ENCODE assay signal across 32 cellular contexts in the genomic region with DNA sequence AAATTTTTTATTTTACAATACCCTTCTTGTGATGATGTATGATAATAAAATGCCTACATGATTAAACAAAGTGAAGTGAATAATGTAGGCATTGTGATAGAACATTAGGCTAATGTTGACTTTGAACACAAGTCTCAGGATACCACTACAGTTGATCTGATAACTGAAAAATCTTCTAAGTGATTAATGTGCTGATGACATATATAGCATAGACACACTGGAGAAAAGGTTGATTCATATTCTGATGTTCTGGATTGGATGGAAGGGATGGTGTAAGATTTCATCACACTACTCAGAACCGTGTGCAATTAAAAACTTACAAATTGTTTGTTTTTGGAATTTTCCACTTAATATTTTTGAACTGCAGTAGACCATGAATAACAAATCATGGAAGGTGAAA.
DNase-seq lines count a peak whose midpoint lies in the region; ATAC-seq and TF ChIP-seq lines count a peak whose summit lies in the region.
"Had no signal": no experiment of that assay in that cellular context is flagged by ENCODE, and none has a peak within 500 bp of the region (broad histone marks: within the 10 kb centered on the region; RNA-seq: fewer than 3 reads in every experiment).

No MANE protein-coding gene starts in this region.

- no peaks in the 10 kb centered on the region for H3K36me3 ChIP-seq in PC-3 (ENCODE audit: low read depth, low read length)
- H3K36me3 ChIP-seq in neuronal stem cell (replicated peaks in 1 of 2; ENCODE audit: control insufficient read depth in 2 of 2, insufficient read depth in 2 of 2, low read length in 2 of 2) = no peaks in the 10 kb centered on the region
- H3K36me3 ChIP-seq: BE2C; BLaER1; BLaER1 treated with 17β-estradiol and CSF1 and Interleukin-3, amounts not matched to agents 10 nM and 100 nM had no signal

- H3K79me1 ChIP-seq in neuronal stem cell (ENCODE audit: low read depth, low read length) = no peaks in the 10 kb centered on the region

- H2AFZ ChIP-seq in PC-3 (ENCODE audit: low read length) = no peak overlapping the region
- no peak overlapping the region for H2AFZ ChIP-seq in neuronal stem cell (ENCODE audit: low read length)

- H3K4me3 ChIP-seq in PC-3 (ENCODE audit: low read length) (no peak overlapping the region), neuronal stem cell (ENCODE audit: low read length in 2 of 2) (no peak overlapping the region)
- H3K4me3 ChIP-seq: A549; BLaER1; BLaER1 treated with 17β-estradiol and CSF1 and Interleukin-3, amounts not matched to agents 10 nM and 100 nM had no signal

- H3K27me3 ChIP-seq in PC-3 (ENCODE audit: low read length) (no peaks in the 10 kb centered on the region), foreskin keratinocyte (no peaks in the 10 kb centered on the region), neuronal stem cell (ENCODE audit: control insufficient read depth in 3 of 3, insufficient read depth in 3 of 3, low read depth in 1 of 3, low read length in 3 of 3) (no peaks in the 10 kb centered on the region)
- H3K27me3 ChIP-seq: BE2C; BLaER1; BLaER1 treated with 17β-estradiol and CSF1 and Interleukin-3, amounts not matched to agents 10 nM and 100 nM had no signal

- WGBS in neuronal stem cell (ENCODE audit: extremely low coverage in 2 of 2, insufficient read length in 2 of 2, insufficient replicate concordance in 1 of 2), 2 donors = no CpG with 5 or more reads among the region's 1 CpG

- no peak overlapping the region for H2BK15ac ChIP-seq in neuronal stem cell (ENCODE audit: low read length)

- H2BK12ac ChIP-seq in neuronal stem cell (ENCODE audit: low read length) = no peak overlapping the region

- POLR2A ChIA-PET in HEK293T (lab: Yijun Ruan, JAX) = no interaction called here
- POLR2A ChIA-PET in PC-3 (lab: Charles Lee; ENCODE audit: unreplicated experiment) = no interaction called here

- no peaks in the 10 kb centered on the region for H3K79me2 ChIP-seq in PC-3 (ENCODE audit: low read length)

- no peaks in the 10 kb centered on the region for H3F3A ChIP-seq in PC-3 (ENCODE audit: low read length, unreplicated experiment)

- H2BK5ac ChIP-seq in neuronal stem cell (ENCODE audit: low read length) = no peak overlapping the region

- DNase-seq in HEK293T (ENCODE audit: extremely low spot score) (no peak), NCI-H69 (lab: John Stamatoyannopoulos, UW) (peak; percentile 19), PC-3 (peak; percentile 26), foreskin keratinocyte (peak; percentile 2 to 9), posterior vena cava (ENCODE audit: low spot score) (no peak), retina (no peak), neuronal stem cell (ENCODE audit: low spot score) (no peak)
- DNase-seq: 8988T; ACHN; AML-193; BE2C; C1 segment of cervical spinal cord; Caco-2; Calu3; CD4-positive, alpha-beta memory T cell; CD4-positive, alpha-beta T cell; CD4-positive, CD25-positive, alpha-beta regulatory T cell; CD8-positive, alpha-beta memory T cell; CD8-positive, alpha-beta T cell; DMS 273 treated with DMSO at 0.1 percent for 48 hours; DMS153; DMS53; DMS79; DMS79 treated with DMSO at 0.1 percent for 48 hours; DND-41; EL had no signal

- H4K8ac ChIP-seq in neuronal stem cell (ENCODE audit: low read depth, low read length) = no peak overlapping the region

- H3K4me2 ChIP-seq in PC-3 (ENCODE audit: low read length) (no peak overlapping the region), neuronal stem cell (ENCODE audit: insufficient read depth, low read length, poor library complexity, severe bottlenecking) (no peak overlapping the region)
- H3K4me2 ChIP-seq: A549; BLaER1; BLaER1 treated with 17β-estradiol and CSF1 and Interleukin-3, amounts not matched to agents 10 nM and 100 nM had no signal

- H3K23ac ChIP-seq in neuronal stem cell (ENCODE audit: low read depth, low read length, poor library complexity) = no peak overlapping the region

- H3K27ac ChIP-seq in PC-3 (ENCODE audit: low read length) (no peak overlapping the region), foreskin keratinocyte (no peak overlapping the region), neuronal stem cell (replicated peaks; ENCODE audit: low read length) (no peak overlapping the region)
- H3K27ac ChIP-seq: 22Rv1; A549; BLaER1; BLaER1 treated with 17β-estradiol and CSF1 and Interleukin-3, amounts not matched to agents 10 nM and 100 nM; C4-2B had no signal

- intact Hi-C loops in PC-3 (cut with micrococcal nuclease) (no loop called here), posterior vena cava (cut with DNase I) (no loop called here)

- no peak for TF ChIP-seq CTCF in PC-3 (conservative IDR thresholded peaks at IDR 0.05; ENCODE audit: low read depth, low read length)
- TF ChIP-seq CTCF in foreskin keratinocyte (conservative IDR thresholded peaks at IDR 0.05) = no peak

- H2AK5ac ChIP-seq in neuronal stem cell (ENCODE audit: low read depth, low read length) = no peak overlapping the region

- BruUV-seq in PC-3 (replicated peaks; lab: Mats Ljungman, UMichigan) = no TSS peak

- no peaks in the 10 kb centered on the region for H4K20me1 ChIP-seq in PC-3 (ENCODE audit: low read length)
- H4K20me1 ChIP-seq: BLaER1; BLaER1 treated with 17β-estradiol and CSF1 and Interleukin-3, amounts not matched to agents 10 nM and 100 nM had no signal

- H3K4me1 ChIP-seq in PC-3 (ENCODE audit: insufficient read depth, low read length) (no peaks in the 10 kb centered on the region), foreskin keratinocyte (no peaks in the 10 kb centered on the region), neuronal stem cell (ENCODE audit: control insufficient read depth in 2 of 2, insufficient read depth in 1 of 2, low read depth in 1 of 2, low read length in 2 of 2) (no peaks in the 10 kb centered on the region)
- H3K4me1 ChIP-seq: A549; BE2C; BLaER1; BLaER1 treated with 17β-estradiol and CSF1 and Interleukin-3, amounts not matched to agents 10 nM and 100 nM; Caco-2 had no signal

- no peak overlapping the region for H3K4ac ChIP-seq in neuronal stem cell (ENCODE audit: low read length)

- H2BK120ac ChIP-seq in neuronal stem cell (ENCODE audit: low read depth, low read length) = no peak overlapping the region

- no peaks in the 10 kb centered on the region for H3K9me2 ChIP-seq in PC-3 (replicated peaks; ENCODE audit: low read length)

- no peak overlapping the region for H3K14ac ChIP-seq in neuronal stem cell (ENCODE audit: low read length)

- CTCF ChIA-PET in HEK293T (lab: Yijun Ruan, JAX) = interaction anchor here (0.6 kb wide), 1 partner anchor 192 kb away, joined by 3 read pairs; no protein-coding TSS in a partner anchor
- CTCF ChIA-PET in PC-3 (lab: Charles Lee) = no interaction called here

- H3K9ac ChIP-seq in PC-3 (ENCODE audit: low read length) (no peak overlapping the region), neuronal stem cell (ENCODE audit: low read depth, low read length, poor library complexity) (no peak overlapping the region)
- H3K9ac ChIP-seq: BLaER1; BLaER1 treated with 17β-estradiol and CSF1 and Interleukin-3, amounts not matched to agents 10 nM and 100 nM had no signal

- H3K18ac ChIP-seq in neuronal stem cell (ENCODE audit: low read length) = no peak overlapping the region

- H3K9me3 ChIP-seq in PC-3 (ENCODE audit: low read length) (no peaks in the 10 kb centered on the region), neuronal stem cell (replicated peaks in 1 of 2; ENCODE audit: control insufficient read depth in 2 of 2, insufficient read depth in 1 of 2, low read depth in 1 of 2, low read length in 2 of 2) (no peaks in the 10 kb centered on the region)
- H3K9me3 ChIP-seq: A549; BE2C; BLaER1; BLaER1 treated with 17β-estradiol and CSF1 and Interleukin-3, amounts not matched to agents 10 nM and 100 nM; Caco-2 had no signal

- H4K91ac ChIP-seq in neuronal stem cell (ENCODE audit: low read depth, low read length, poor library complexity) = no peak overlapping the region

- ATAC-seq in PC-3 (peak; percentile 79), foreskin keratinocyte (no peak), GM21723 (IDR thresholded peaks at IDR 0.05; ENCODE audit: unreplicated experiment) (no peak)
- ATAC-seq: A549; CD8-positive, alpha-beta T cell had no signal

TF ChIP-seq in HEK293T, 16 proteins besides CTCF, POLR2A, EP300 and RAD21:
- TF ChIP-seq NFRKB (IDR thresholded peaks at IDR 0.05) = no peak
- TF ChIP-seq, protein P1, sequence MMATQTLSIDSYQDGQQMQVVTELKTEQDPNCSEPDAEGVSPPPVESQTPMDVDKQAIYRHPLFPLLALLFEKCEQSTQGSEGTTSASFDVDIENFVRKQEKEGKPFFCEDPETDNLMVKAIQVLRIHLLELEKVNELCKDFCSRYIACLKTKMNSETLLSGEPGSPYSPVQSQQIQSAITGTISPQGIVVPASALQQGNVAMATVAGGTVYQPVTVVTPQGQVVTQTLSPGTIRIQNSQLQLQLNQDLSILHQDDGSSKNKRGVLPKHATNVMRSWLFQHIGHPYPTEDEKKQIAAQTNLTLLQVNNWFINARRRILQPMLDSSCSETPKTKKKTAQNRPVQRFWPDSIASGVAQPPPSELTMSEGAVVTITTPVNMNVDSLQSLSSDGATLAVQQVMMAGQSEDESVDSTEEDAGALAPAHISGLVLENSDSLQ (IDR thresholded peaks at IDR 0.05) = peak; percentile 54; the same call in 1 of the 2 replicates
- no peak for TF ChIP-seq BHLHE40 (IDR thresholded peaks at IDR 0.05; ENCODE audit: borderline replicate concordance)
- no peak for TF ChIP-seq TARDBP (IDR thresholded peaks at IDR 0.05)

Comparison
In these comparisons a context has a peak if more than half of its experiments do, and no peak if none do; other contexts are left out.
1. DNase-seq: peak in NCI-H69 (single experiment), PC-3 (single experiment) and foreskin keratinocyte (2 of 2); none in HEK293T (single experiment), posterior vena cava (single experiment), retina (single experiment) and neuronal stem cell (single experiment).